14 cellular contexts compared by ENCODE assay signal in the genomic region with DNA sequence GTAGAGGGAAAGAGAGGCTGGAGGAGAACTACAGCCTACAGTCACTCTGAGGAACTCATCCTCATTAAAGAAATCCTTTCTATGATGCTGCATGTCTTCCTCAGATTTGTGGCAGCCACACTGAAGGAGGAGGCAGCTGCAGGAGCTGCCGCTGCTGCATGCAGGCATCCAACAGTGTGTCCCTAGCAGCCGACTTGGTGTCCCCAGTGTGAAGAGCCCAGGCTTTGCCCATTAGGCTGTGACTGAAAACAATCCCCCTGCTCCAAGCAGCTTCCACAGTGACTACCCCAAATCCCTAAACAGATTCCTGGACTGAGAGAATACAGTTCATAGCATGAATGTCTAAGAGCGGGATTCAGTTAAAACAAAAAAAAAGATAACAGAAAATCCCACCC. TPM values are rescaled to one million over a fixed set of nuclear protein-coding genes. Genes with fewer than 3 reads are reported as not detected.
"Had no signal": no experiment of that assay in that cellular context is flagged by ENCODE, and none has a peak within 500 bp of the region (broad histone marks: within the 10 kb centered on the region; RNA-seq: fewer than 3 reads in every experiment).

No MANE protein-coding gene starts in this region.

- ATAC-seq: right cardiac atrium; stimulated activated naive CD8-positive, alpha-beta T cell treated with anti-CD3 and anti-CD28 coated beads, Interleukin-15, Interleukin-2, amounts not matched to agents 100 U/mL and 50 U/mL, for 24 hours; T-helper 17 cell had no signal

- H3K27ac ChIP-seq: ascending aorta, neutrophil, suprapubic skin, upper lobe of left lung had no signal

- H3K4me3 Mint-ChIP-seq: activated CD4-positive, alpha-beta memory T cell treated with anti-CD3 and anti-CD28 coated beads, Interleukin-2, amount 10 ng/mL, durations not matched to agents 7 days and 5 days; activated naive CD4-positive, alpha-beta T cell treated with anti-CD3 and anti-CD28 coated beads, Interleukin-2, amount 10 ng/mL, durations not matched to agents 7 days and 5 days; activated T-cell treated with anti-CD3 and anti-CD28 coated beads, Interleukin-2, amount 50 U/mL, for 24 hours; immature natural killer cell; mesothelial cell of epicardium; T-helper 17 cell had no signal

- H3K27me3 ChIP-seq: ascending aorta, suprapubic skin had no signal

- DNase-seq: activated CD4-positive, alpha-beta memory T cell treated with anti-CD3 and anti-CD28 coated beads, Interleukin-2, amount 10 ng/mL, durations not matched to agents 7 days and 5 days; activated CD4-positive, alpha-beta T cell treated with anti-CD3 and anti-CD28 coated beads for 4 hours; activated naive CD4-positive, alpha-beta T cell treated with anti-CD3 and anti-CD28 coated beads, Interleukin-2, amount 10 ng/mL, durations not matched to agents 7 days and 5 days; activated T-cell treated with anti-CD3 and anti-CD28 coated beads, Interleukin-2, amount 50 U/mL, for 24 hours; immature natural killer cell; right cardiac atrium; stimulated activated naive CD8-positive, alpha-beta T cell treated with anti-CD3 and anti-CD28 coated beads, Interleukin-15, Interleukin-2, amounts not matched to agents 100 U/mL and 50 U/mL, for 24 hours; T-helper 17 cell; upper lobe of left lung had no signal

- H3K27ac Mint-ChIP-seq: activated CD4-positive, alpha-beta memory T cell treated with anti-CD3 and anti-CD28 coated beads, Interleukin-2, amount 10 ng/mL, durations not matched to agents 7 days and 5 days; activated naive CD4-positive, alpha-beta T cell treated with anti-CD3 and anti-CD28 coated beads, Interleukin-2, amount 10 ng/mL, durations not matched to agents 7 days and 5 days; activated T-cell treated with anti-CD3 and anti-CD28 coated beads, Interleukin-2, amount 50 U/mL, for 24 hours; immature natural killer cell; mesothelial cell of epicardium; T-helper 17 cell had no signal

- H3K36me3 Mint-ChIP-seq: activated naive CD4-positive, alpha-beta T cell treated with anti-CD3 and anti-CD28 coated beads, Interleukin-2, amount 10 ng/mL, durations not matched to agents 7 days and 5 days; immature natural killer cell; mesothelial cell of epicardium had no signal

- H3K4me3 ChIP-seq: ascending aorta, suprapubic skin, upper lobe of left lung had no signal

- H3K36me3 ChIP-seq: ascending aorta, neutrophil, suprapubic skin, upper lobe of left lung had no signal

- H3K9me3 ChIP-seq: ascending aorta, neutrophil, suprapubic skin, upper lobe of left lung had no signal

- FAIRE-seq: endometrium had no signal

- H3K9me3 Mint-ChIP-seq: activated CD4-positive, alpha-beta memory T cell treated with anti-CD3 and anti-CD28 coated beads, Interleukin-2, amount 10 ng/mL, durations not matched to agents 7 days and 5 days; activated naive CD4-positive, alpha-beta T cell treated with anti-CD3 and anti-CD28 coated beads, Interleukin-2, amount 10 ng/mL, durations not matched to agents 7 days and 5 days; activated T-cell treated with anti-CD3 and anti-CD28 coated beads, Interleukin-2, amount 50 U/mL, for 24 hours; immature natural killer cell; mesothelial cell of epicardium had no signal

RNA-seq across cellular contexts. Expression of a gene that starts 23.1 kb away (rescaled TPM):
- total RNA-seq: ascending aorta had no signal
- polyA plus RNA-seq: immature natural killer cell had no signal
